22 cellular contexts compared by ENCODE assay signal in genomic region chr2:109168080-109168479, GRCh38. TPM values are rescaled to one million over a fixed set of nuclear protein-coding genes. Genes with fewer than 3 reads are reported as not detected.
DNase-seq lines count a peak whose midpoint lies in the region; ATAC-seq, FAIRE-seq and TF ChIP-seq lines count a peak whose summit lies in the region.
"Had no signal": no experiment of that assay in that cellular context is flagged by ENCODE, and none has a peak within 500 bp of the region (broad histone marks: within the 10 kb centered on the region; RNA-seq: fewer than 3 reads in every experiment).

No MANE protein-coding gene starts in this region.

- no peak overlapping the region for H3K9ac ChIP-seq in adipocyte (ENCODE audit: low read length)

- no peaks in the 10 kb centered on the region for H3K36me3 ChIP-seq in adipocyte (ENCODE audit: control insufficient read depth, insufficient read depth, low read length, severe bottlenecking)
- no peaks in the 10 kb centered on the region for H3K36me3 ChIP-seq in psoas muscle (ENCODE audit: insufficient read depth in 1 of 2, low read depth in 1 of 2)
- no peaks in the 10 kb centered on the region for H3K36me3 ChIP-seq in small intestine (ENCODE audit: control insufficient read depth in 2 of 2, insufficient read depth in 2 of 2, low read length in 2 of 2)
- H3K36me3 ChIP-seq: HAP-1 had no signal

- H3K27me3 Mint-ChIP-seq in activated T-helper 17 cell treated with anti-CD3 and anti-CD28 coated beads, Interleukin-2, amount 50 U/mL, for 72 hours: peaks cover 8% of the 10 kb centered on the region

- no peak for FAIRE-seq in small intestine (lab: Jason Lieb, UNC)
- FAIRE-seq: D721Med, RCC 7860 had no signal

- H3K4me3 Mint-ChIP-seq in activated T-helper 17 cell treated with anti-CD3 and anti-CD28 coated beads, Interleukin-2, amount 50 U/mL, for 72 hours: no peak overlapping the region

- H3K9me3 ChIP-seq in adipocyte (ENCODE audit: control insufficient read depth, low read length) (no peaks in the 10 kb centered on the region), psoas muscle (no peaks in the 10 kb centered on the region), small intestine (ENCODE audit: control insufficient read depth, low read depth) (no peaks in the 10 kb centered on the region)
- H3K9me3 ChIP-seq: HAP-1 had no signal

- H3K9me3 Mint-ChIP-seq in activated T-helper 17 cell treated with anti-CD3 and anti-CD28 coated beads, Interleukin-2, amount 50 U/mL, for 72 hours: no peaks in the 10 kb centered on the region

- H3K27me3 ChIP-seq in adipocyte (replicated peaks; ENCODE audit: control insufficient read depth, insufficient read depth, low read length) (no peaks in the 10 kb centered on the region), psoas muscle (ENCODE audit: insufficient read depth in 3 of 3, low read length in 2 of 3) (no peaks in the 10 kb centered on the region), small intestine (ENCODE audit: control insufficient read depth in 2 of 2, insufficient read depth in 2 of 2, low read length in 2 of 2) (no peaks in the 10 kb centered on the region)

- no peak overlapping the region for H3K27ac Mint-ChIP-seq in activated T-helper 17 cell treated with anti-CD3 and anti-CD28 coated beads, Interleukin-2, amount 50 U/mL, for 72 hours

- 80 to 95% (median 83%) methylated on average over 2 of the region's 2 CpGs for WGBS in psoas muscle, 3 donors
- 78 to 87% (median 83%) methylated on average over 2 of the region's 2 CpGs for WGBS in small intestine, 3 donors

- no peaks in the 10 kb centered on the region for H3K36me3 Mint-ChIP-seq in activated T-helper 17 cell treated with anti-CD3 and anti-CD28 coated beads, Interleukin-2, amount 50 U/mL, for 72 hours (ENCODE audit: low read depth)

- DNase-seq in EH (ENCODE audit: low read depth): peak; percentile 23
- peak; percentile 72 for DNase-seq in adipocyte (ENCODE audit: low read depth)
- DNase-seq in fibroblast of mammary gland (ENCODE audit: low read depth): peak; percentile 23
- no peak for DNase-seq in psoas muscle
- no peak for DNase-seq in hippocampal formation (lab: John Stamatoyannopoulos, UW)
- DNase-seq in small intestine: no peak
- DNase-seq: ACHN, AML-193, DMS79 treated with DMSO at 0.1 percent for 48 hours, NCI-H1105 treated with DMSO at 0.1 percent for 48 hours, NCI-H1694, NCI-H2107, NCI-H510A, NCI-H748 treated with DMSO at 0.1 percent for 48 hours had no signal

- TF ChIP-seq CTCF in fibroblast of mammary gland (conservative IDR thresholded peaks at IDR 0.05; ENCODE audit: control insufficient read depth, insufficient read depth, low read depth, low read length): no peak
- TF ChIP-seq CTCF in psoas muscle (IDR thresholded peaks at IDR 0.05): no peak

- H3K4me1 ChIP-seq in adipocyte (ENCODE audit: control insufficient read depth, insufficient read depth, low read length) (peaks cover 75% of the 10 kb centered on the region), psoas muscle (peaks cover 65% of the 10 kb centered on the region), small intestine (ENCODE audit: control insufficient read depth in 2 of 2, insufficient read depth in 1 of 2, low read depth in 1 of 2, low read length in 1 of 2) (no peaks in the 10 kb centered on the region)
- H3K4me1 ChIP-seq: HAP-1 had no signal

- peak overlapping the region; percentile 71 for H3K27ac ChIP-seq in psoas muscle
- H3K27ac ChIP-seq in small intestine (ENCODE audit: low read depth in 1 of 2, low read length in 1 of 2): no peak overlapping the region
- H3K27ac ChIP-seq: C4-2B had no signal

- no peak for ATAC-seq in psoas muscle
- ATAC-seq in activated T-helper 17 cell treated with anti-CD3 and anti-CD28 coated beads, Interleukin-2, amount 50 U/mL, for 72 hours (replicated peaks): no peak
- ATAC-seq: Right ventricle myocardium inferior had no signal

- no peaks in the 10 kb centered on the region for H3K4me1 Mint-ChIP-seq in activated T-helper 17 cell treated with anti-CD3 and anti-CD28 coated beads, Interleukin-2, amount 50 U/mL, for 72 hours

- H3K4me3 ChIP-seq in adipocyte (ENCODE audit: low read length): no peak overlapping the region
- H3K4me3 ChIP-seq in fibroblast of mammary gland (ENCODE audit: control insufficient read depth, low read depth, low read length): no peak overlapping the region
- H3K4me3 ChIP-seq in psoas muscle: no peak overlapping the region
- H3K4me3 ChIP-seq in small intestine (ENCODE audit: low read depth in 1 of 2, low read length in 2 of 2): no peak overlapping the region
- H3K4me3 ChIP-seq: HAP-1 had no signal

- intact Hi-C loops in psoas muscle (cut with DNase I): loop anchor here in 1 of 2 donors (5.0 kb wide), 1 partner anchor 36 kb away; no protein-coding TSS in a partner anchor

RNA-seq across cellular contexts. Expression of gene SH3RF3, which starts 39.1 kb away (rescaled TPM):
- total RNA-seq in psoas muscle: 10 to 100 TPM in 2 of 4 donors, 1 to 10 TPM in 2; 6.8 to 27.0 (median 12.9) TPM
- polyA plus RNA-seq in psoas muscle (10 to 100 TPM in 1 of 3 donors, 1 to 10 TPM in 2; 4.6 to 15.6 (median 9.0) TPM), small intestine (1 to 10 TPM in 1 of 3 donors, under 1 TPM in 2; 0.22 to 3.9 (median 0.81) TPM)
- total RNA-seq in activated T-helper 17 cell treated with anti-CD3 and anti-CD28 coated beads, Interleukin-2, amount 50 U/mL, for 72 hours: under 1 TPM in 1 of 2 donors, not detected in 1; 0.05 TPM
- total RNA-seq: G401, OCI-LY7 had no signal

Comparison
In these comparisons a context has a peak if more than half of its experiments do, and no peak if none do; other contexts are left out.
1. DNase-seq: peak in EH (single experiment), adipocyte (single experiment) and fibroblast of mammary gland (single experiment); none in psoas muscle (0 of 2), hippocampal formation (0 of 2) and small intestine (single experiment).
2. RNA of gene SH3RF3, which starts 39.1 kb away (total RNA-seq): 6.8 to 27.0 TPM in psoas muscle; 0.05 TPM in activated T-helper 17 cell treated with anti-CD3 and anti-CD28 coated beads, Interleukin-2, amount 50 U/mL, for 72 hours; every median in the first group is over 4 times any median in the second.